20 cellular contexts compared by ENCODE assay signal in the genomic region with DNA sequence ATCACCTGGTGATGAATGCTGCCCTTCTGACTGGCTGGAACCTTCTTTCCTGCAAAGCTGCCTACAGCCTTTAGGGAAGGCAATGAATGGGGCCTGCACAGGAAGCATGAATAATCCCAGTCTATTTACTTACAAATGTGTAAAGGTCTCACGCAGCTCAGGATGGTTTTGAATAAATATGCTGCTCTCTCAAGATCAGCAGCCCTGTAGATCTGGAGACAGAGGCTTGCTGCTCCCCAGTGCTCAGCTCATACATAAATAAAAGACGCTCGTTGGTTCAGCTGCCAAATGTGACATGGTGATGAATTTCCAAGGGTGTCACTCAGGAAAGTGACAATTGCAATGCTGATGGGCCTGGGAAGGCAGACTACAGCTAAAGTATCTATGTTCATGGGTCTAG.
"Had no signal": no experiment of that assay in that cellular context is flagged by ENCODE, and none has a peak within 500 bp of the region (broad histone marks: within the 10 kb centered on the region; RNA-seq: fewer than 3 reads in every experiment).

No MANE protein-coding gene starts in this region.

- H3K4me1 Mint-ChIP-seq: activated naive CD8-positive, alpha-beta T cell treated with anti-CD3 and anti-CD28 coated beads, Interleukin-2, amount 50 U/mL, for 24 hours; immature natural killer cell had no signal

- H3K36me3 Mint-ChIP-seq: immature natural killer cell had no signal

- H3K9me3 ChIP-seq: ascending aorta, breast epithelium, sigmoid colon, stomach, testis, upper lobe of left lung had no signal

- H3K4me3 ChIP-seq: ascending aorta, breast epithelium, sigmoid colon, spleen, stomach, testis, upper lobe of left lung had no signal

- H3K27me3 ChIP-seq: ascending aorta, breast epithelium, sigmoid colon, spleen, stomach, testis, upper lobe of left lung had no signal

- H3K4me1 ChIP-seq: ascending aorta, breast epithelium, sigmoid colon, spleen, stomach, testis, upper lobe of left lung had no signal

- H3K4me3 Mint-ChIP-seq: activated naive CD4-positive, alpha-beta T cell treated with anti-CD3 and anti-CD28 coated beads for 36 hours; activated naive CD8-positive, alpha-beta T cell treated with anti-CD3 and anti-CD28 coated beads, Interleukin-2, amount 50 U/mL, for 24 hours; dendritic cell treated with granulocyte-macrophage colony-stimulating factor and Interleukin-4, amounts not matched to agents 40 ng/mL and 50 ng/mL, for 4 days; effector memory CD8-positive, alpha-beta T cell; immature natural killer cell; nephron had no signal

- H3K9me3 Mint-ChIP-seq: activated T-helper 2 cell treated with anti-CD3 and anti-CD28 coated beads, Interferon-gamma antibody, Interleukin-2, Interleukin-4, amounts not matched to agents 10 μg/mL and 5 μg/mL and 100 μg/mL, durations not matched to agents 14 hours and 24 hours and 36 hours; dendritic cell treated with granulocyte-macrophage colony-stimulating factor and Interleukin-4, amounts not matched to agents 40 ng/mL and 50 ng/mL, for 4 days had no signal

- H3K27ac ChIP-seq: ascending aorta, breast epithelium, sigmoid colon, spleen, stomach, testis, upper lobe of left lung, VCaP had no signal

- H3K27me3 Mint-ChIP-seq: activated naive CD8-positive, alpha-beta T cell treated with anti-CD3 and anti-CD28 coated beads, Interleukin-2, amount 50 U/mL, for 24 hours; dendritic cell treated with granulocyte-macrophage colony-stimulating factor and Interleukin-4, amounts not matched to agents 40 ng/mL and 50 ng/mL, for 4 days; effector memory CD8-positive, alpha-beta T cell had no signal

- H3K27ac Mint-ChIP-seq: activated naive CD4-positive, alpha-beta T cell treated with anti-CD3 and anti-CD28 coated beads for 36 hours; activated naive CD8-positive, alpha-beta T cell treated with anti-CD3 and anti-CD28 coated beads, Interleukin-2, amount 50 U/mL, for 24 hours; activated T-helper 2 cell treated with anti-CD3 and anti-CD28 coated beads, Interferon-gamma antibody, Interleukin-2, Interleukin-4, amounts not matched to agents 10 μg/mL and 5 μg/mL and 100 μg/mL, durations not matched to agents 14 hours and 24 hours and 36 hours; dendritic cell treated with granulocyte-macrophage colony-stimulating factor and Interleukin-4, amounts not matched to agents 40 ng/mL and 50 ng/mL, for 4 days; effector memory CD8-positive, alpha-beta T cell; immature natural killer cell; nephron had no signal

- H3K36me3 ChIP-seq: ascending aorta, breast epithelium, sigmoid colon, spleen, stomach, upper lobe of left lung had no signal

- ATAC-seq: activated naive CD8-positive, alpha-beta T cell treated with anti-CD3 and anti-CD28 coated beads, Interleukin-2, amount 50 U/mL, for 24 hours; effector memory CD8-positive, alpha-beta T cell had no signal

- DNase-seq: activated CD4-positive, alpha-beta T cell treated with anti-CD3 and anti-CD28 coated beads, Interleukin-2, amount 50 U/mL, for 48 hours; activated naive CD4-positive, alpha-beta T cell treated with anti-CD3 and anti-CD28 coated beads for 36 hours; activated naive CD8-positive, alpha-beta T cell treated with anti-CD3 and anti-CD28 coated beads, Interleukin-2, amount 50 U/mL, for 24 hours; activated T-cell treated with anti-CD3 and anti-CD28 coated beads, Interleukin-2, amount 50 U/mL, for 1 hour; cerebellar nuclear complex; effector memory CD8-positive, alpha-beta T cell; foreskin melanocyte; immature natural killer cell; sigmoid colon; spleen; stimulated activated CD4-positive, alpha-beta T cell treated with anti-CD3 and anti-CD28 coated beads, Interleukin-1b, Interleukin-23, amount 100 ng/mL, for 48 hours; stomach; testis; upper lobe of left lung had no signal
